In the genomic region with DNA sequence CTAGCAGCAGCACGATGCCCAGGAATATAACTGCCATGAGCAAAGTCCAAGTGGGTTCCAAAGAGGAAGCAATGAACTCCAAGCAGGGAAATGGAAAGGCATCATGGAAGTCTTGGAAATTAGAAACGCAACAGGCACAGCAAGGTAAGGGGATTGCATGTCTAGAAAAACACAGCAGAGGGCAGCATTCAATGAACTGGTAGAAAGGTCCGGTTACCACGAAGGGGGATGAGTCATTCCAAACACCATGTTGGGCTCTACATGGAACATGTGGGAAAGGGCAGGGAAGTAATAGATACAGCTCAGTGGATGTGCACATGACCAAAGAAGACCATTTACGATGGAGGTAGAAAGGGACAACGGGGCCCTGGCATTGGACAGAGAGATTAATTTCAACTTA, we compare ENCODE assay signal across 9 cellular contexts. TPM values are rescaled to one million over a fixed set of nuclear protein-coding genes. Genes with fewer than 3 reads are reported as not detected.
DNase-seq lines count a peak whose midpoint lies in the region; ATAC-seq and TF ChIP-seq lines count a peak whose summit lies in the region.
"Had no signal": no experiment of that assay in that cellular context is flagged by ENCODE, and none has a peak within 500 bp of the region (broad histone marks: within the 10 kb centered on the region; RNA-seq: fewer than 3 reads in every experiment).

No MANE protein-coding gene starts in this region.

- intact Hi-C loops in activated CD4-positive, alpha-beta T cell treated with anti-CD3 and anti-CD28 coated beads for 36 hours (cut with DNase I, micrococcal nuclease) = loop anchor here in 1 of 2 experiments (1.0 kb wide), 1 partner anchor 185 kb away; no protein-coding TSS in a partner anchor
- intact Hi-C loops in activated T-helper 1 cell treated with anti-CD3 and anti-CD28 coated beads, Interleukin-12 subunit alpha, Interleukin-12 subunit beta, Interleukin-2, Interleukin-4 antibody, amounts not matched to agents 30 ng/mL and 10 ng/mL and 1 ng/mL, durations not matched to agents 14 hours and 24 hours and 36 hours (cut with micrococcal nuclease) = loop anchor here (1.0 kb wide), 1 partner anchor 185 kb away; no protein-coding TSS in a partner anchor

- peak; percentile 47 for TF ChIP-seq CTCF in NB4 (IDR thresholded peaks at IDR 0.05; ENCODE audit: low read depth, low read length)

- peak; percentile 32 for DNase-seq in activated CD4-positive, alpha-beta T cell treated with anti-CD3 and anti-CD28 coated beads for 36 hours
- DNase-seq in activated CD4-positive, alpha-beta T cell treated with anti-CD3 and anti-CD28 coated beads, Interleukin-2, amount 50 U/mL, for 1 hour = no peak
- peak; percentile 51 for DNase-seq in NB4 (ENCODE audit: low read depth)
- DNase-seq in adipocyte (ENCODE audit: low read depth) = peak; percentile 4
- peak; percentile 69 for DNase-seq in kidney tubule cell (ENCODE audit: low spot score)
- no peak for DNase-seq in activated T-helper 1 cell treated with anti-CD3 and anti-CD28 coated beads, Interleukin-12 subunit alpha, Interleukin-12 subunit beta, Interleukin-2, Interleukin-4 antibody, amounts not matched to agents 30 ng/mL and 10 ng/mL and 1 ng/mL, durations not matched to agents 14 hours and 24 hours and 36 hours (ENCODE audit: low spot score)

- POLR2A ChIA-PET in activated CD4-positive, alpha-beta T cell treated with anti-CD3 and anti-CD28 coated beads for 36 hours (lab: Charles Lee) = no interaction called here

- no peaks in the 10 kb centered on the region for H3K36me3 Mint-ChIP-seq in activated CD4-positive, alpha-beta T cell treated with anti-CD3 and anti-CD28 coated beads for 36 hours (ENCODE audit: low read depth)
- H3K36me3 Mint-ChIP-seq in activated T-helper 1 cell treated with anti-CD3 and anti-CD28 coated beads, Interleukin-12 subunit alpha, Interleukin-12 subunit beta, Interleukin-2, Interleukin-4 antibody, amounts not matched to agents 30 ng/mL and 10 ng/mL and 1 ng/mL, durations not matched to agents 14 hours and 24 hours and 36 hours (ENCODE audit: low read depth) = no peaks in the 10 kb centered on the region

- ATAC-seq in activated CD4-positive, alpha-beta T cell treated with anti-CD3 and anti-CD28 coated beads for 36 hours = peak; percentile 53
- no peak for ATAC-seq in GM18868 (IDR thresholded peaks at IDR 0.05; ENCODE audit: unreplicated experiment)
- ATAC-seq in HG02970 (IDR thresholded peaks at IDR 0.05; ENCODE audit: low FRiP score, unreplicated experiment) = no peak

- CTCF ChIA-PET in activated CD4-positive, alpha-beta T cell treated with anti-CD3 and anti-CD28 coated beads for 36 hours (lab: Charles Lee) = interaction anchor here (0.7 to 8.3 kb wide), 4 partner anchors 9 to 188 kb away, joined by 5 to 47 read pairs (median 8); no protein-coding TSS in a partner anchor

- no peaks in the 10 kb centered on the region for H3K4me1 Mint-ChIP-seq in activated CD4-positive, alpha-beta T cell treated with anti-CD3 and anti-CD28 coated beads for 36 hours
- H3K4me1 Mint-ChIP-seq in activated T-helper 1 cell treated with anti-CD3 and anti-CD28 coated beads, Interleukin-12 subunit alpha, Interleukin-12 subunit beta, Interleukin-2, Interleukin-4 antibody, amounts not matched to agents 30 ng/mL and 10 ng/mL and 1 ng/mL, durations not matched to agents 14 hours and 24 hours and 36 hours (ENCODE audit: low read depth) = peaks cover 4% of the 10 kb centered on the region

- H3K4me3 Mint-ChIP-seq in activated CD4-positive, alpha-beta T cell treated with anti-CD3 and anti-CD28 coated beads for 36 hours = no peak overlapping the region
- H3K4me3 Mint-ChIP-seq in activated T-helper 1 cell treated with anti-CD3 and anti-CD28 coated beads, Interleukin-12 subunit alpha, Interleukin-12 subunit beta, Interleukin-2, Interleukin-4 antibody, amounts not matched to agents 30 ng/mL and 10 ng/mL and 1 ng/mL, durations not matched to agents 14 hours and 24 hours and 36 hours = no peak overlapping the region

- no peak overlapping the region for H3K9ac ChIP-seq in adipocyte (ENCODE audit: low read length)

- H3K27ac Mint-ChIP-seq in activated CD4-positive, alpha-beta T cell treated with anti-CD3 and anti-CD28 coated beads for 36 hours = no peak overlapping the region
- no peak overlapping the region for H3K27ac Mint-ChIP-seq in activated T-helper 1 cell treated with anti-CD3 and anti-CD28 coated beads, Interleukin-12 subunit alpha, Interleukin-12 subunit beta, Interleukin-2, Interleukin-4 antibody, amounts not matched to agents 30 ng/mL and 10 ng/mL and 1 ng/mL, durations not matched to agents 14 hours and 24 hours and 36 hours

- H3K27me3 Mint-ChIP-seq in activated CD4-positive, alpha-beta T cell treated with anti-CD3 and anti-CD28 coated beads for 36 hours = peaks cover 41% of the 10 kb centered on the region
- H3K27me3 Mint-ChIP-seq in activated T-helper 1 cell treated with anti-CD3 and anti-CD28 coated beads, Interleukin-12 subunit alpha, Interleukin-12 subunit beta, Interleukin-2, Interleukin-4 antibody, amounts not matched to agents 30 ng/mL and 10 ng/mL and 1 ng/mL, durations not matched to agents 14 hours and 24 hours and 36 hours (ENCODE audit: insufficient read depth) = peaks cover 42% of the 10 kb centered on the region

- no peaks in the 10 kb centered on the region for H3K4me1 ChIP-seq in adipocyte (ENCODE audit: control insufficient read depth, insufficient read depth, low read length)

- no peaks in the 10 kb centered on the region for H3K9me3 Mint-ChIP-seq in activated CD4-positive, alpha-beta T cell treated with anti-CD3 and anti-CD28 coated beads for 36 hours (ENCODE audit: low read depth)
- no peaks in the 10 kb centered on the region for H3K9me3 Mint-ChIP-seq in activated T-helper 1 cell treated with anti-CD3 and anti-CD28 coated beads, Interleukin-12 subunit alpha, Interleukin-12 subunit beta, Interleukin-2, Interleukin-4 antibody, amounts not matched to agents 30 ng/mL and 10 ng/mL and 1 ng/mL, durations not matched to agents 14 hours and 24 hours and 36 hours

- no peaks in the 10 kb centered on the region for H3K36me3 ChIP-seq in adipocyte (ENCODE audit: control insufficient read depth, insufficient read depth, low read length, severe bottlenecking)

- H3K4me3 ChIP-seq in NB4 (ENCODE audit: low read depth, low read length) (no peak overlapping the region), adipocyte (ENCODE audit: low read length) (no peak overlapping the region)

- H3K9me3 ChIP-seq in adipocyte (ENCODE audit: control insufficient read depth, low read length) = no peaks in the 10 kb centered on the region

- peaks cover 34% of the 10 kb centered on the region for H3K27me3 ChIP-seq in adipocyte (replicated peaks; ENCODE audit: control insufficient read depth, insufficient read depth, low read length)

- no peak for TF ChIP-seq POLR2A in NB4 (IDR thresholded peaks at IDR 0.05; ENCODE audit: extremely low read depth, insufficient read length)

RNA-seq across cellular contexts. Expression of gene RXRG, which starts 36.4 kb away (rescaled TPM):
- total RNA-seq in activated CD4-positive, alpha-beta T cell treated with anti-CD3 and anti-CD28 coated beads for 36 hours = under 1 TPM in 1 of 2 experiments, not detected in 1; 0.16 TPM
- total RNA-seq in activated T-helper 1 cell treated with anti-CD3 and anti-CD28 coated beads, Interleukin-12 subunit alpha, Interleukin-12 subunit beta, Interleukin-2, Interleukin-4 antibody, amounts not matched to agents 30 ng/mL and 10 ng/mL and 1 ng/mL, durations not matched to agents 14 hours and 24 hours and 36 hours = not detected in 2 replicates
- total RNA-seq: activated CD8-positive, alpha-beta memory T cell treated with anti-CD3 and anti-CD28 coated beads for 36 hours had no signal

RNA-seq across cellular contexts. Expression of gene LMX1A, which starts 52.0 kb away (rescaled TPM):
- total RNA-seq in activated CD4-positive, alpha-beta T cell treated with anti-CD3 and anti-CD28 coated beads for 36 hours = not detected
- total RNA-seq in activated T-helper 1 cell treated with anti-CD3 and anti-CD28 coated beads, Interleukin-12 subunit alpha, Interleukin-12 subunit beta, Interleukin-2, Interleukin-4 antibody, amounts not matched to agents 30 ng/mL and 10 ng/mL and 1 ng/mL, durations not matched to agents 14 hours and 24 hours and 36 hours = not detected in 2 replicates
- total RNA-seq: activated CD8-positive, alpha-beta memory T cell treated with anti-CD3 and anti-CD28 coated beads for 36 hours had no signal

Comparison
In these comparisons a context has a peak if more than half of its experiments do, and no peak if none do; other contexts are left out.
1. DNase-seq: peak in activated CD4-positive, alpha-beta T cell treated with anti-CD3 and anti-CD28 coated beads for 36 hours (single experiment), NB4 (single experiment), adipocyte (single experiment) and kidney tubule cell (single experiment); none in activated CD4-positive, alpha-beta T cell treated with anti-CD3 and anti-CD28 coated beads, Interleukin-2, amount 50 U/mL, for 1 hour (single experiment) and activated T-helper 1 cell treated with anti-CD3 and anti-CD28 coated beads, Interleukin-12 subunit alpha, Interleukin-12 subunit beta, Interleukin-2, Interleukin-4 antibody, amounts not matched to agents 30 ng/mL and 10 ng/mL and 1 ng/mL, durations not matched to agents 14 hours and 24 hours and 36 hours (single experiment).